ENCODE assay signal across 23 cellular contexts in genomic region chr15:96272427-96272826, GRCh38. TPM values are rescaled to one million over a fixed set of nuclear protein-coding genes. Genes with fewer than 3 reads are reported as not detected.
DNase-seq lines count a peak whose midpoint lies in the region; FAIRE-seq and TF ChIP-seq lines count a peak whose summit lies in the region.
"Had no signal": no experiment of that assay in that cellular context is flagged by ENCODE, and none has a peak within 500 bp of the region (broad histone marks: within the 10 kb centered on the region; RNA-seq: fewer than 3 reads in every experiment).

No MANE protein-coding gene starts in this region.

- H3K4me3 ChIP-seq in Caco-2 (ENCODE audit: low read depth, low read length) (no peak overlapping the region), HEK293 (ENCODE audit: low read depth, low read length) (no peak overlapping the region), PC-9 (no peak overlapping the region), endothelial cell of umbilical vein (replicated peaks in 1 of 3; ENCODE audit: insufficient read depth in 1 of 3, low read depth in 1 of 3, low read length in 3 of 3) (no peak overlapping the region), stomach (no peak overlapping the region)
- H3K4me3 ChIP-seq: GM23338 had no signal

- H3K36me3 Mint-ChIP-seq in Caco-2 (ENCODE audit: insufficient read depth, unreplicated experiment) = peaks cover 6% of the 10 kb centered on the region
- H3K36me3 Mint-ChIP-seq: CD4-positive, CD25-positive, alpha-beta regulatory T cell; CD8-positive, alpha-beta memory T cell had no signal

- H3K4me3 Mint-ChIP-seq in Caco-2 (ENCODE audit: unreplicated experiment) = no peak overlapping the region
- H3K4me3 Mint-ChIP-seq: CD4-positive, CD25-positive, alpha-beta regulatory T cell; CD8-positive, alpha-beta memory T cell; GM23338 had no signal

- no peak for TF ChIP-seq EP300 in stomach (IDR thresholded peaks at IDR 0.05)

- no peak overlapping the region for H3K27ac ChIP-seq in HEK293 (ENCODE audit: extremely low read depth, low read depth, low read length)
- peak overlapping the region; percentile 95 for H3K27ac ChIP-seq in PC-9
- H3K27ac ChIP-seq in endothelial cell of umbilical vein (ENCODE audit: insufficient read depth, low read depth, low read length) = peak overlapping the region; percentile 82
- no peak overlapping the region for H3K27ac ChIP-seq in stomach

- peak overlapping the region; percentile 17 for H3K27ac Mint-ChIP-seq in Caco-2 (ENCODE audit: unreplicated experiment)
- H3K27ac Mint-ChIP-seq: CD4-positive, CD25-positive, alpha-beta regulatory T cell; CD8-positive, alpha-beta memory T cell; GM23338 had no signal

- no peaks in the 10 kb centered on the region; the same call in 1 of the 2 replicates for H3K79me2 ChIP-seq in PC-9 (ENCODE audit: low read depth)
- peaks cover 3% of the 10 kb centered on the region for H3K79me2 ChIP-seq in endothelial cell of umbilical vein (ENCODE audit: control insufficient read depth, insufficient read depth, low read length)

- H3K9ac ChIP-seq in endothelial cell of umbilical vein (replicated peaks; ENCODE audit: extremely low read depth, insufficient read depth, low read length) = no peak overlapping the region

- H3K9me3 ChIP-seq in Caco-2 (no peaks in the 10 kb centered on the region), HEK293 (ENCODE audit: control insufficient read depth, insufficient read depth, low read depth, low read length) (no peaks in the 10 kb centered on the region; the same call in 1 of the 2 replicates), PC-9 (ENCODE audit: insufficient read depth, low read depth) (no peaks in the 10 kb centered on the region), endothelial cell of umbilical vein (replicated peaks; ENCODE audit: control insufficient read depth, insufficient read depth, low read length) (no peaks in the 10 kb centered on the region), stomach (no peaks in the 10 kb centered on the region)
- H3K9me3 ChIP-seq: BE2C had no signal

- H4K20me1 ChIP-seq in PC-9 (ENCODE audit: insufficient read depth) (no peaks in the 10 kb centered on the region), endothelial cell of umbilical vein (replicated peaks; ENCODE audit: control insufficient read depth, extremely low read depth, insufficient read depth, low read length) (no peaks in the 10 kb centered on the region)

- DNase-seq in Caco-2 (no peak), PC-9 (no peak), endothelial cell of umbilical vein (ENCODE audit: low read depth, low spot score) (no peak), stomach (no peak), NCI-H226 (no peak), GM19238 (ENCODE audit: insufficient read length, low spot score) (no peak)
- no peak for DNase-seq in activated naive CD4-positive, alpha-beta T cell treated with Interleukin-2 at 50 U/mL for 16 hours
- DNase-seq: ACHN; BE2C; C1 segment of cervical spinal cord; CD4-positive, CD25-positive, alpha-beta regulatory T cell; CD8-positive, alpha-beta memory T cell; COR-L47; DMS153; DMS79; GDM1; HCEC 1CT; KBM-7 had no signal

- no peaks in the 10 kb centered on the region for H3K9me1 ChIP-seq in endothelial cell of umbilical vein (replicated peaks; ENCODE audit: control insufficient read depth, extremely low read depth, insufficient read depth, low read length)

- H3K9me2 ChIP-seq in PC-9 (ENCODE audit: insufficient read depth) = no peaks in the 10 kb centered on the region

- FAIRE-seq in endothelial cell of umbilical vein (lab: Jason Lieb, UNC) = no peak
- FAIRE-seq: GM12892, GM18507, H54 had no signal

- no peak for TF ChIP-seq POLR2A in endothelial cell of umbilical vein (IDR thresholded peaks at IDR 0.05; ENCODE audit: low read depth, low read length)
- TF ChIP-seq POLR2A in stomach (IDR thresholded peaks at IDR 0.05) = no peak

- H3K27me3 Mint-ChIP-seq in Caco-2 (ENCODE audit: insufficient read depth, unreplicated experiment) = no peaks in the 10 kb centered on the region

- H3K4me1 ChIP-seq in Caco-2 = peaks cover 31% of the 10 kb centered on the region
- peaks cover 12% of the 10 kb centered on the region for H3K4me1 ChIP-seq in HEK293 (ENCODE audit: control insufficient read depth, insufficient read depth, low read length)
- peaks cover 97% of the 10 kb centered on the region for H3K4me1 ChIP-seq in PC-9 (replicated peaks; ENCODE audit: insufficient read depth)
- peaks cover 41% of the 10 kb centered on the region for H3K4me1 ChIP-seq in endothelial cell of umbilical vein (ENCODE audit: control insufficient read depth, extremely low read depth, insufficient read depth, low read length)
- H3K4me1 ChIP-seq in stomach = no peaks in the 10 kb centered on the region
- H3K4me1 ChIP-seq: BE2C had no signal

- H3K4me1 Mint-ChIP-seq in Caco-2 (ENCODE audit: low read depth, unreplicated experiment) = peaks cover 25% of the 10 kb centered on the region
- H3K4me1 Mint-ChIP-seq: CD4-positive, CD25-positive, alpha-beta regulatory T cell; CD8-positive, alpha-beta memory T cell had no signal

- intact Hi-C loops in Caco-2 (cut with micrococcal nuclease; ENCODE audit: unreplicated experiment) (no loop called here), PC-9 (cut with micrococcal nuclease; ENCODE audit: unreplicated experiment) (loop anchor here (5.0 kb wide), 1 partner anchor 100 kb away; no protein-coding TSS in a partner anchor), endothelial cell of umbilical vein (cut with micrococcal nuclease) (loop anchor here (2.0 to 5.0 kb wide), 2 partner anchors 538 to 1255 kb away; no protein-coding TSS in a partner anchor), stomach (cut with DNase I; ENCODE audit: low total_unique reads) (no loop called here)

- H2AFZ ChIP-seq in PC-9 (no peak overlapping the region), endothelial cell of umbilical vein (ENCODE audit: low read depth, low read length) (no peak overlapping the region)
- H2AFZ ChIP-seq: GM23338 had no signal

- H3F3A ChIP-seq in PC-9 (ENCODE audit: insufficient read depth, low read depth) = peaks cover 64% of the 10 kb centered on the region

- no peaks in the 10 kb centered on the region for H3K27me3 ChIP-seq in Caco-2 (replicated peaks; ENCODE audit: control insufficient read depth, insufficient read depth, low read length)
- H3K27me3 ChIP-seq in PC-9 (ENCODE audit: insufficient read depth, low read depth) = no peaks in the 10 kb centered on the region
- H3K27me3 ChIP-seq in endothelial cell of umbilical vein (ENCODE audit: control insufficient read depth in 2 of 2, insufficient read depth in 2 of 2, low read length in 2 of 2) = no peaks in the 10 kb centered on the region
- no peaks in the 10 kb centered on the region for H3K27me3 ChIP-seq in stomach

- 89 to 98% (median 95%) methylated on average over 1 of the region's 1 CpG for WGBS in stomach, 5 donors

- no TSS peak for BruUV-seq in Caco-2 (replicated peaks; lab: Mats Ljungman, UMichigan)
- no TSS peak for BruUV-seq in PC-9 (replicated peaks; lab: Mats Ljungman, UMichigan)
- no TSS peak for BruUV-seq in endothelial cell of umbilical vein (replicated peaks; lab: Mats Ljungman, UMichigan)

- H3K36me3 ChIP-seq in Caco-2 (ENCODE audit: control insufficient read depth, insufficient read depth, low read length) (no peaks in the 10 kb centered on the region), HEK293 (ENCODE audit: control insufficient read depth in 2 of 2, insufficient read depth in 1 of 2, low read length in 2 of 2) (no peaks in the 10 kb centered on the region), PC-9 (ENCODE audit: low read depth) (no peaks in the 10 kb centered on the region), endothelial cell of umbilical vein (ENCODE audit: control insufficient read depth in 2 of 2, extremely low read depth in 1 of 2, insufficient read depth in 2 of 2, low read length in 2 of 2) (peaks cover 0 to 3% of the 10 kb centered on the region in 2 experiments), stomach (peaks cover 0 to 33% (median 21%) of the 10 kb centered on the region in 4 donors)
- H3K36me3 ChIP-seq: BE2C had no signal

- TF ChIP-seq CTCF in Caco-2 (IDR thresholded peaks at IDR 0.05; ENCODE audit: insufficient read depth in 1 of 2, low read depth in 1 of 2, low read length in 1 of 2, severe bottlenecking in 1 of 2, unreplicated experiment in 1 of 2) (no peak), HEK293 (tag by site-specific recombination; IDR thresholded peaks at IDR 0.05) (no peak), PC-9 (conservative IDR thresholded peaks at IDR 0.05) (no peak), endothelial cell of umbilical vein (IDR thresholded peaks at IDR 0.05; ENCODE audit: extremely low read depth in 1 of 2, insufficient read depth in 1 of 2, low read depth in 1 of 2, low read length in 2 of 2) (no peak), stomach (IDR thresholded peaks at IDR 0.05) (no peak)

- no peaks in the 10 kb centered on the region for H3K9me3 Mint-ChIP-seq in Caco-2 (ENCODE audit: unreplicated experiment)
- H3K9me3 Mint-ChIP-seq: GM23338 had no signal

- POLR2A ChIA-PET in Caco-2 (lab: Charles Lee) = no interaction called here
- POLR2A ChIA-PET in HEK293 (lab: Yijun Ruan, JAX) = no interaction called here
- POLR2A ChIA-PET in PC-9 (lab: Charles Lee; ENCODE audit: unreplicated experiment) = no interaction called here
- POLR2A ChIA-PET in endothelial cell of umbilical vein (lab: Charles Lee) = no interaction called here

- dilution Hi-C loops in endothelial cell of umbilical vein (cut with MboI; ENCODE audit: extremely low pct_ligation_motif_present, low sequenced_read_pairs) = no loop called here

- CTCF ChIA-PET in Caco-2 (lab: Charles Lee) = no interaction called here
- CTCF ChIA-PET in HEK293 (lab: Yijun Ruan, JAX) = no interaction called here
- CTCF ChIA-PET in PC-9 (lab: Charles Lee) = interaction anchor here (0.6 kb wide), 1 partner anchor 55 kb away, joined by 9 read pairs; no protein-coding TSS in a partner anchor
- CTCF ChIA-PET in endothelial cell of umbilical vein (lab: Charles Lee) = no interaction called here

- H3K4me2 ChIP-seq in PC-9 (no peak overlapping the region), endothelial cell of umbilical vein (ENCODE audit: insufficient read depth, low read length) (no peak overlapping the region)
- H3K4me2 ChIP-seq: GM23338 had no signal

TF ChIP-seq in endothelial cell of umbilical vein, 7 proteins besides CTCF, POLR2A, EP300 and RAD21 (continues in another document):
- TF ChIP-seq EZH2 (IDR thresholded peaks at IDR 0.05; ENCODE audit: borderline replicate concordance, low read depth, low read length, severe bottlenecking) (no peak), POLR2AphosphoS5 (IDR thresholded peaks at IDR 0.05; ENCODE audit: insufficient read depth, low read depth, low read length) (no peak)

RNA-seq across cellular contexts. Expression of gene NR2F2, which starts 58.1 kb away (rescaled TPM):
- 134 and 140 TPM in 2 replicates for total RNA-seq in Caco-2 (2022)
- total RNA-seq in PC-9 (2021) = 48.4 and 72.1 TPM in 2 replicates
- total RNA-seq in endothelial cell of umbilical vein = 153 and 182 TPM in 2 replicates
- 105 and 120 TPM in 2 replicates for polyA plus RNA-seq in endothelial cell of umbilical vein
- polyA plus RNA-seq in endothelial cell of umbilical vein (2011; cell fraction: cytosol; rRNA removed) = 108 and 112 TPM in 2 replicates
- 115 and 122 TPM in 2 replicates for polyA plus RNA-seq in endothelial cell of umbilical vein (2011; cell fraction: nucleus; rRNA removed)
- polyA plus RNA-seq in endothelial cell of umbilical vein (2012) = 242 and 247 TPM in 2 replicates
- polyA minus RNA-seq in endothelial cell of umbilical vein = 77.0 and 94.2 TPM in 2 replicates
- 23.5 TPM for polyA minus RNA-seq in endothelial cell of umbilical vein (2011; cell fraction: cytosol; rRNA and poly(A)+ RNA removed)
- polyA minus RNA-seq in endothelial cell of umbilical vein (2011; cell fraction: nucleus; rRNA and poly(A)+ RNA removed) = 98.6 and 113 TPM in 2 replicates
- total RNA-seq in stomach = 10 to 100 TPM; 36.8 to 96.2 (median 63.0) TPM
- 10 to 100 TPM; 30.9 to 47.4 (median 39.7) TPM for polyA plus RNA-seq in stomach
- total RNA-seq: CD4-positive, CD25-positive, alpha-beta regulatory T cell; CD8-positive, alpha-beta memory T cell; GM23338 had no signal
- polyA plus RNA-seq: CD4-positive, CD25-positive, alpha-beta regulatory T cell; CD8-positive, alpha-beta memory T cell had no signal

Comparison
In these comparisons a context has a peak if more than half of its experiments do, and no peak if none do; other contexts are left out.
1. H3K27ac ChIP-seq: peak in PC-9 (single experiment) and endothelial cell of umbilical vein (single experiment); none in HEK293 (single experiment) and stomach (0 of 5).
2. intact Hi-C loops: an anchor here in PC-9 (5.0 kb wide) and endothelial cell of umbilical vein (2.0 to 5.0 kb wide); none called in Caco-2 and stomach.